ENCODE assay signal across 16 cellular contexts in genomic region chr7:4015371-4015770, GRCh38.
"Had no signal": no experiment of that assay in that cellular context is flagged by ENCODE, and none has a peak within 500 bp of the region (broad histone marks: within the 10 kb centered on the region; RNA-seq: fewer than 3 reads in every experiment).

No MANE protein-coding gene starts in this region.

- H3K36me3 ChIP-seq: colonic mucosa, heart left ventricle, uterus had no signal

- DNase-seq: colonic mucosa; effector CD4-positive, alpha-beta T cell; heart left ventricle; hippocampal formation; left colon; left ventricle myocardium superior; mesendoderm; naive B cell; sigmoid colon; stimulated activated CD4-positive, alpha-beta T cell treated with anti-CD3 and anti-CD28 coated beads, Interleukin-12 subunit alpha, Interleukin-12 subunit beta, amount 100 ng/mL, for 4 hours; stimulated activated naive CD4-positive, alpha-beta T cell; trophoblast cell; uterus had no signal

- H3K4me1 ChIP-seq: colonic mucosa, heart left ventricle, uterus had no signal

- H3K4me3 ChIP-seq: colonic mucosa, heart left ventricle, lung, sigmoid colon, skin epidermis, uterus had no signal

- H3K27ac Mint-ChIP-seq: nephron had no signal

- ATAC-seq: heart left ventricle, left colon, left ventricle myocardium superior had no signal

- H3K27ac ChIP-seq: colonic mucosa, heart left ventricle, skin epidermis, uterus had no signal

- H3K4me1 Mint-ChIP-seq: naive B cell had no signal

- H3K27me3 ChIP-seq: colonic mucosa, sigmoid colon, uterus had no signal

- H3K4me3 Mint-ChIP-seq: nephron had no signal

- H3K9me3 ChIP-seq: colonic mucosa, sigmoid colon, uterus had no signal
